In genomic region chr15:47203993-47204392, GRCh38 we compare ENCODE assay signal across 26 cellular contexts.
"Had no signal": no experiment of that assay in that cellular context is flagged by ENCODE, and none has a peak within 500 bp of the region (broad histone marks: within the 10 kb centered on the region; RNA-seq: fewer than 3 reads in every experiment).

No MANE protein-coding gene starts in this region.

- DNase-seq: activated CD4-positive, alpha-beta memory T cell treated with anti-CD3 and anti-CD28 coated beads, Interleukin-2, amount 10 ng/mL, durations not matched to agents 7 days and 5 days; activated CD4-positive, alpha-beta T cell treated with anti-CD3 and anti-CD28 coated beads for 36 hours; activated CD4-positive, alpha-beta T cell treated with anti-CD3 and anti-CD28 coated beads, Interleukin-2, amount 50 U/mL, for 1 hour; activated CD4-positive, CD25-positive, alpha-beta regulatory T cell; activated CD8-positive, alpha-beta memory T cell treated with anti-CD3 and anti-CD28 coated beads, Interleukin-2, amount 50 U/mL, for 4 hours; activated naive CD4-positive, alpha-beta T cell; activated T-cell treated with anti-CD3 and anti-CD28 coated beads, Interleukin-2, amount 50 U/mL, for 1 hour; aorta; caudate nucleus; colonic mucosa; NCI-H1092; NCI-H1694 treated with DMSO at 0.1 percent for 48 hours; NCI-H2029 treated with DMSO at 0.1 percent for 48 hours; NCI-H345; NCI-H510A; NCI-H526 treated with DMSO at 0.1 percent for 48 hours; OCI-M1; RPMI8226; T-cell; T-helper 2 cell; T1000 had no signal

- H3K4me3 ChIP-seq: breast epithelium, colonic mucosa, SK-N-MC had no signal

- H3K4me1 ChIP-seq: breast epithelium, colonic mucosa had no signal

- H3K4me1 Mint-ChIP-seq: activated CD4-positive, alpha-beta memory T cell treated with anti-CD3 and anti-CD28 coated beads, Interleukin-2, amount 10 ng/mL, durations not matched to agents 7 days and 5 days; activated CD4-positive, alpha-beta T cell treated with anti-CD3 and anti-CD28 coated beads for 36 hours; activated naive CD4-positive, alpha-beta T cell treated with anti-CD3 and anti-CD28 coated beads, Interleukin-2, amount 50 U/mL, for 24 hours; T-cell had no signal

- H3K27me3 ChIP-seq: breast epithelium, colonic mucosa had no signal

- H3K36me3 Mint-ChIP-seq: activated naive CD4-positive, alpha-beta T cell treated with anti-CD3 and anti-CD28 coated beads, Interleukin-2, amount 50 U/mL, for 24 hours; T-cell had no signal

- H3K9me3 Mint-ChIP-seq: activated CD4-positive, alpha-beta memory T cell treated with anti-CD3 and anti-CD28 coated beads, Interleukin-2, amount 10 ng/mL, durations not matched to agents 7 days and 5 days; activated naive CD4-positive, alpha-beta T cell treated with anti-CD3 and anti-CD28 coated beads, Interleukin-2, amount 50 U/mL, for 24 hours; T-cell had no signal

- H3K27ac Mint-ChIP-seq: activated CD4-positive, alpha-beta memory T cell treated with anti-CD3 and anti-CD28 coated beads, Interleukin-2, amount 10 ng/mL, durations not matched to agents 7 days and 5 days; activated CD4-positive, alpha-beta T cell treated with anti-CD3 and anti-CD28 coated beads for 36 hours; activated naive CD4-positive, alpha-beta T cell treated with anti-CD3 and anti-CD28 coated beads, Interleukin-2, amount 50 U/mL, for 24 hours; T-cell had no signal

- H3K36me3 ChIP-seq: breast epithelium, colonic mucosa had no signal

- H3K27me3 Mint-ChIP-seq: activated CD4-positive, alpha-beta memory T cell treated with anti-CD3 and anti-CD28 coated beads, Interleukin-2, amount 10 ng/mL, durations not matched to agents 7 days and 5 days; T-cell had no signal

- H3K9me3 ChIP-seq: breast epithelium, colonic mucosa had no signal

- H3K27ac ChIP-seq: breast epithelium, colonic mucosa, SK-N-MC had no signal

- H3K4me3 Mint-ChIP-seq: activated CD4-positive, alpha-beta memory T cell treated with anti-CD3 and anti-CD28 coated beads, Interleukin-2, amount 10 ng/mL, durations not matched to agents 7 days and 5 days; activated CD4-positive, alpha-beta T cell treated with anti-CD3 and anti-CD28 coated beads for 36 hours; activated naive CD4-positive, alpha-beta T cell treated with anti-CD3 and anti-CD28 coated beads, Interleukin-2, amount 50 U/mL, for 24 hours; T-cell had no signal

- ATAC-seq: activated CD4-positive, alpha-beta T cell treated with anti-CD3 and anti-CD28 coated beads for 36 hours; Panc1; Right ventricle myocardium inferior; T-cell had no signal
